ENCODE assay signal across 1 cellular context in the genomic region with DNA sequence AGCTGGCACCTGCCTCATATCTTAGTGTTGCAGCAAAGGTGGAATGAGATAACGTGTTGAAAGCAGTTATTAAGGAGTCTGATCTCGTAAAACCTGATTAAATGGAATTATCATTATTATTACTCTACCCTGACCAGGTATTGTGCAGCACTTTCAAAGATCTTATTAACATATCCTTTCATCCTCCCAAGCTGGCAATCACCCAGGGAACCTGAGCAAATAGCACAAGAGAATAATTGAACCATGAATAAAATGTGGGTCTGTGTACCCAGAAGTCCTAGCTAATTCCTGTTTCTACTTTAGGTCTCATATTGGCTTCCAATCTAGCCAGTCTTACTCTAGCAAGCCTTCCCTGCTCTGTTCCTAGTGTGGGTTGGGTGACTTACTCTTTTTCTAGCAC.
TF ChIP-seq lines count a peak whose summit lies in the region.

No MANE protein-coding gene starts in this region.

TF ChIP-seq in H1, 55 proteins besides CTCF, POLR2A, EP300 and RAD21 (continued from another document):
- TF ChIP-seq, protein P1, sequence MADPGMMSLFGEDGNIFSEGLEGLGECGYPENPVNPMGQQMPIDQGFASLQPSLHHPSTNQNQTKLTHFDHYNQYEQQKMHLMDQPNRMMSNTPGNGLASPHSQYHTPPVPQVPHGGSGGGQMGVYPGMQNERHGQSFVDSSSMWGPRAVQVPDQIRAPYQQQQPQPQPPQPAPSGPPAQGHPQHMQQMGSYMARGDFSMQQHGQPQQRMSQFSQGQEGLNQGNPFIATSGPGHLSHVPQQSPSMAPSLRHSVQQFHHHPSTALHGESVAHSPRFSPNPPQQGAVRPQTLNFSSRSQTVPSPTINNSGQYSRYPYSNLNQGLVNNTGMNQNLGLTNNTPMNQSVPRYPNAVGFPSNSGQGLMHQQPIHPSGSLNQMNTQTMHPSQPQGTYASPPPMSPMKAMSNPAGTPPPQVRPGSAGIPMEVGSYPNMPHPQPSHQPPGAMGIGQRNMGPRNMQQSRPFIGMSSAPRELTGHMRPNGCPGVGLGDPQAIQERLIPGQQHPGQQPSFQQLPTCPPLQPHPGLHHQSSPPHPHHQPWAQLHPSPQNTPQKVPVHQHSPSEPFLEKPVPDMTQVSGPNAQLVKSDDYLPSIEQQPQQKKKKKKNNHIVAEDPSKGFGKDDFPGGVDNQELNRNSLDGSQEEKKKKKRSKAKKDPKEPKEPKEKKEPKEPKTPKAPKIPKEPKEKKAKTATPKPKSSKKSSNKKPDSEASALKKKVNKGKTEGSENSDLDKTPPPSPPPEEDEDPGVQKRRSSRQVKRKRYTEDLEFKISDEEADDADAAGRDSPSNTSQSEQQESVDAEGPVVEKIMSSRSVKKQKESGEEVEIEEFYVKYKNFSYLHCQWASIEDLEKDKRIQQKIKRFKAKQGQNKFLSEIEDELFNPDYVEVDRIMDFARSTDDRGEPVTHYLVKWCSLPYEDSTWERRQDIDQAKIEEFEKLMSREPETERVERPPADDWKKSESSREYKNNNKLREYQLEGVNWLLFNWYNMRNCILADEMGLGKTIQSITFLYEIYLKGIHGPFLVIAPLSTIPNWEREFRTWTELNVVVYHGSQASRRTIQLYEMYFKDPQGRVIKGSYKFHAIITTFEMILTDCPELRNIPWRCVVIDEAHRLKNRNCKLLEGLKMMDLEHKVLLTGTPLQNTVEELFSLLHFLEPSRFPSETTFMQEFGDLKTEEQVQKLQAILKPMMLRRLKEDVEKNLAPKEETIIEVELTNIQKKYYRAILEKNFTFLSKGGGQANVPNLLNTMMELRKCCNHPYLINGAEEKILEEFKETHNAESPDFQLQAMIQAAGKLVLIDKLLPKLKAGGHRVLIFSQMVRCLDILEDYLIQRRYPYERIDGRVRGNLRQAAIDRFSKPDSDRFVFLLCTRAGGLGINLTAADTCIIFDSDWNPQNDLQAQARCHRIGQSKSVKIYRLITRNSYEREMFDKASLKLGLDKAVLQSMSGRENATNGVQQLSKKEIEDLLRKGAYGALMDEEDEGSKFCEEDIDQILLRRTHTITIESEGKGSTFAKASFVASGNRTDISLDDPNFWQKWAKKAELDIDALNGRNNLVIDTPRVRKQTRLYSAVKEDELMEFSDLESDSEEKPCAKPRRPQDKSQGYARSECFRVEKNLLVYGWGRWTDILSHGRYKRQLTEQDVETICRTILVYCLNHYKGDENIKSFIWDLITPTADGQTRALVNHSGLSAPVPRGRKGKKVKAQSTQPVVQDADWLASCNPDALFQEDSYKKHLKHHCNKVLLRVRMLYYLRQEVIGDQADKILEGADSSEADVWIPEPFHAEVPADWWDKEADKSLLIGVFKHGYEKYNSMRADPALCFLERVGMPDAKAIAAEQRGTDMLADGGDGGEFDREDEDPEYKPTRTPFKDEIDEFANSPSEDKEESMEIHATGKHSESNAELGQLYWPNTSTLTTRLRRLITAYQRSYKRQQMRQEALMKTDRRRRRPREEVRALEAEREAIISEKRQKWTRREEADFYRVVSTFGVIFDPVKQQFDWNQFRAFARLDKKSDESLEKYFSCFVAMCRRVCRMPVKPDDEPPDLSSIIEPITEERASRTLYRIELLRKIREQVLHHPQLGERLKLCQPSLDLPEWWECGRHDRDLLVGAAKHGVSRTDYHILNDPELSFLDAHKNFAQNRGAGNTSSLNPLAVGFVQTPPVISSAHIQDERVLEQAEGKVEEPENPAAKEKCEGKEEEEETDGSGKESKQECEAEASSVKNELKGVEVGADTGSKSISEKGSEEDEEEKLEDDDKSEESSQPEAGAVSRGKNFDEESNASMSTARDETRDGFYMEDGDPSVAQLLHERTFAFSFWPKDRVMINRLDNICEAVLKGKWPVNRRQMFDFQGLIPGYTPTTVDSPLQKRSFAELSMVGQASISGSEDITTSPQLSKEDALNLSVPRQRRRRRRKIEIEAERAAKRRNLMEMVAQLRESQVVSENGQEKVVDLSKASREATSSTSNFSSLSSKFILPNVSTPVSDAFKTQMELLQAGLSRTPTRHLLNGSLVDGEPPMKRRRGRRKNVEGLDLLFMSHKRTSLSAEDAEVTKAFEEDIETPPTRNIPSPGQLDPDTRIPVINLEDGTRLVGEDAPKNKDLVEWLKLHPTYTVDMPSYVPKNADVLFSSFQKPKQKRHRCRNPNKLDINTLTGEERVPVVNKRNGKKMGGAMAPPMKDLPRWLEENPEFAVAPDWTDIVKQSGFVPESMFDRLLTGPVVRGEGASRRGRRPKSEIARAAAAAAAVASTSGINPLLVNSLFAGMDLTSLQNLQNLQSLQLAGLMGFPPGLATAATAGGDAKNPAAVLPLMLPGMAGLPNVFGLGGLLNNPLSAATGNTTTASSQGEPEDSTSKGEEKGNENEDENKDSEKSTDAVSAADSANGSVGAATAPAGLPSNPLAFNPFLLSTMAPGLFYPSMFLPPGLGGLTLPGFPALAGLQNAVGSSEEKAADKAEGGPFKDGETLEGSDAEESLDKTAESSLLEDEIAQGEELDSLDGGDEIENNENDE (IDR thresholded peaks at IDR 0.05; ENCODE audit: insufficient replicate concordance, low read length), result no peak
- TF ChIP-seq POLR2AphosphoS5 (IDR thresholded peaks at IDR 0.05; ENCODE audit: low read depth, low read length), result no peak
- TF ChIP-seq CREB1 (IDR thresholded peaks at IDR 0.05), result no peak
- no peak for TF ChIP-seq KDM1A (IDR thresholded peaks at IDR 0.05; ENCODE audit: borderline replicate concordance, low read length)
